In genomic region chr9:8856686-8857329, GRCh38 we compare ENCODE assay signal across 1 cellular context.
TF ChIP-seq lines count a peak whose summit lies in the region.

No MANE protein-coding gene starts in this region.

TF ChIP-seq in H1, 55 proteins besides CTCF, POLR2A, EP300 and RAD21:
- TF ChIP-seq, protein P1, sequence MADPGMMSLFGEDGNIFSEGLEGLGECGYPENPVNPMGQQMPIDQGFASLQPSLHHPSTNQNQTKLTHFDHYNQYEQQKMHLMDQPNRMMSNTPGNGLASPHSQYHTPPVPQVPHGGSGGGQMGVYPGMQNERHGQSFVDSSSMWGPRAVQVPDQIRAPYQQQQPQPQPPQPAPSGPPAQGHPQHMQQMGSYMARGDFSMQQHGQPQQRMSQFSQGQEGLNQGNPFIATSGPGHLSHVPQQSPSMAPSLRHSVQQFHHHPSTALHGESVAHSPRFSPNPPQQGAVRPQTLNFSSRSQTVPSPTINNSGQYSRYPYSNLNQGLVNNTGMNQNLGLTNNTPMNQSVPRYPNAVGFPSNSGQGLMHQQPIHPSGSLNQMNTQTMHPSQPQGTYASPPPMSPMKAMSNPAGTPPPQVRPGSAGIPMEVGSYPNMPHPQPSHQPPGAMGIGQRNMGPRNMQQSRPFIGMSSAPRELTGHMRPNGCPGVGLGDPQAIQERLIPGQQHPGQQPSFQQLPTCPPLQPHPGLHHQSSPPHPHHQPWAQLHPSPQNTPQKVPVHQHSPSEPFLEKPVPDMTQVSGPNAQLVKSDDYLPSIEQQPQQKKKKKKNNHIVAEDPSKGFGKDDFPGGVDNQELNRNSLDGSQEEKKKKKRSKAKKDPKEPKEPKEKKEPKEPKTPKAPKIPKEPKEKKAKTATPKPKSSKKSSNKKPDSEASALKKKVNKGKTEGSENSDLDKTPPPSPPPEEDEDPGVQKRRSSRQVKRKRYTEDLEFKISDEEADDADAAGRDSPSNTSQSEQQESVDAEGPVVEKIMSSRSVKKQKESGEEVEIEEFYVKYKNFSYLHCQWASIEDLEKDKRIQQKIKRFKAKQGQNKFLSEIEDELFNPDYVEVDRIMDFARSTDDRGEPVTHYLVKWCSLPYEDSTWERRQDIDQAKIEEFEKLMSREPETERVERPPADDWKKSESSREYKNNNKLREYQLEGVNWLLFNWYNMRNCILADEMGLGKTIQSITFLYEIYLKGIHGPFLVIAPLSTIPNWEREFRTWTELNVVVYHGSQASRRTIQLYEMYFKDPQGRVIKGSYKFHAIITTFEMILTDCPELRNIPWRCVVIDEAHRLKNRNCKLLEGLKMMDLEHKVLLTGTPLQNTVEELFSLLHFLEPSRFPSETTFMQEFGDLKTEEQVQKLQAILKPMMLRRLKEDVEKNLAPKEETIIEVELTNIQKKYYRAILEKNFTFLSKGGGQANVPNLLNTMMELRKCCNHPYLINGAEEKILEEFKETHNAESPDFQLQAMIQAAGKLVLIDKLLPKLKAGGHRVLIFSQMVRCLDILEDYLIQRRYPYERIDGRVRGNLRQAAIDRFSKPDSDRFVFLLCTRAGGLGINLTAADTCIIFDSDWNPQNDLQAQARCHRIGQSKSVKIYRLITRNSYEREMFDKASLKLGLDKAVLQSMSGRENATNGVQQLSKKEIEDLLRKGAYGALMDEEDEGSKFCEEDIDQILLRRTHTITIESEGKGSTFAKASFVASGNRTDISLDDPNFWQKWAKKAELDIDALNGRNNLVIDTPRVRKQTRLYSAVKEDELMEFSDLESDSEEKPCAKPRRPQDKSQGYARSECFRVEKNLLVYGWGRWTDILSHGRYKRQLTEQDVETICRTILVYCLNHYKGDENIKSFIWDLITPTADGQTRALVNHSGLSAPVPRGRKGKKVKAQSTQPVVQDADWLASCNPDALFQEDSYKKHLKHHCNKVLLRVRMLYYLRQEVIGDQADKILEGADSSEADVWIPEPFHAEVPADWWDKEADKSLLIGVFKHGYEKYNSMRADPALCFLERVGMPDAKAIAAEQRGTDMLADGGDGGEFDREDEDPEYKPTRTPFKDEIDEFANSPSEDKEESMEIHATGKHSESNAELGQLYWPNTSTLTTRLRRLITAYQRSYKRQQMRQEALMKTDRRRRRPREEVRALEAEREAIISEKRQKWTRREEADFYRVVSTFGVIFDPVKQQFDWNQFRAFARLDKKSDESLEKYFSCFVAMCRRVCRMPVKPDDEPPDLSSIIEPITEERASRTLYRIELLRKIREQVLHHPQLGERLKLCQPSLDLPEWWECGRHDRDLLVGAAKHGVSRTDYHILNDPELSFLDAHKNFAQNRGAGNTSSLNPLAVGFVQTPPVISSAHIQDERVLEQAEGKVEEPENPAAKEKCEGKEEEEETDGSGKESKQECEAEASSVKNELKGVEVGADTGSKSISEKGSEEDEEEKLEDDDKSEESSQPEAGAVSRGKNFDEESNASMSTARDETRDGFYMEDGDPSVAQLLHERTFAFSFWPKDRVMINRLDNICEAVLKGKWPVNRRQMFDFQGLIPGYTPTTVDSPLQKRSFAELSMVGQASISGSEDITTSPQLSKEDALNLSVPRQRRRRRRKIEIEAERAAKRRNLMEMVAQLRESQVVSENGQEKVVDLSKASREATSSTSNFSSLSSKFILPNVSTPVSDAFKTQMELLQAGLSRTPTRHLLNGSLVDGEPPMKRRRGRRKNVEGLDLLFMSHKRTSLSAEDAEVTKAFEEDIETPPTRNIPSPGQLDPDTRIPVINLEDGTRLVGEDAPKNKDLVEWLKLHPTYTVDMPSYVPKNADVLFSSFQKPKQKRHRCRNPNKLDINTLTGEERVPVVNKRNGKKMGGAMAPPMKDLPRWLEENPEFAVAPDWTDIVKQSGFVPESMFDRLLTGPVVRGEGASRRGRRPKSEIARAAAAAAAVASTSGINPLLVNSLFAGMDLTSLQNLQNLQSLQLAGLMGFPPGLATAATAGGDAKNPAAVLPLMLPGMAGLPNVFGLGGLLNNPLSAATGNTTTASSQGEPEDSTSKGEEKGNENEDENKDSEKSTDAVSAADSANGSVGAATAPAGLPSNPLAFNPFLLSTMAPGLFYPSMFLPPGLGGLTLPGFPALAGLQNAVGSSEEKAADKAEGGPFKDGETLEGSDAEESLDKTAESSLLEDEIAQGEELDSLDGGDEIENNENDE (IDR thresholded peaks at IDR 0.05; ENCODE audit: insufficient replicate concordance, low read length) = no peak
- 0 out of 4 replicates have a peak, but pooled peaks of 1 of the 2 experiments have one; percentile 12 for TF ChIP-seq SIN3A (conservative IDR thresholded peaks at IDR 0.05 in 1 of 2, IDR thresholded peaks at IDR 0.05 in 1 of 2; ENCODE audit: low read depth in 1 of 2, low read length in 2 of 2)
